Comparison of ENCODE assay signal across 20 cellular contexts in the genomic region with DNA sequence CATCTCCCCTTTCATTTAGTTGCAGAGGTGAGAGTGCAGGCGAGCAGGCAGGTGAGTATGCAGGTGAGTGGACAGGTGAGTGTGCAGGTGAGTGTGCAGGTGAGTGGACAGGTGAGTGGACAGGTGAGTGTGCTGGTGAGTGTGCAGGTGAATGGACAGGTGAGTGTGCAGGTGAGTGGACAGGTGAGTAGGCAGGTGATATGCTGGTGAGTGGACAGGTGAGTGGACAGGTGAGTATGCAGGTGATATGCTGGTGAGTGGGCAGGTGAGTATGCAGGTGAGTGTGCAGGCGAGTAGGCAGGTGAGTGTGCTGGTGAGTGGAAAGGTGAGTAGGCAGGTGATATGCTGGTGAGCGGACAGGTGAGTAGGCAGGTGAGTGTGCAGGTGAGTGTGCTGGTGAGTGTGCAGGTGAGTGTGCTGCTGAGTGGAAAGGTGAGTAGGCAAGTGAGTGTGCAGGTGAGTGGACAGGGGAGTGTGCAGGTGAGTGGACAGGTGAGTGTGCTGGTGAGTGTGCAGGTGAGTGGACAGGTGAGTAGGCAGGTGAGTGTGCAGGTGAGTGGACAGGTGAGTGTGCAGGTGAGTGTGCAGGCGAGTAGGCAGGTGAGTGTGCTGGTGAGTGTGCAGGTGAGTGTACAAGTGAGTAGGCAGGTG.
DNase-seq lines count a peak whose midpoint lies in the region; ATAC-seq, FAIRE-seq and TF ChIP-seq lines count a peak whose summit lies in the region.
"Had no signal": no experiment of that assay in that cellular context is flagged by ENCODE, and none has a peak within 500 bp of the region (broad histone marks: within the 10 kb centered on the region; RNA-seq: fewer than 3 reads in every experiment).

No MANE protein-coding gene starts in this region.

- H3K4me1 Mint-ChIP-seq in type B pancreatic cell (ENCODE audit: unreplicated experiment) = peaks cover 14% of the 10 kb centered on the region
- H3K4me1 Mint-ChIP-seq: activated CD4-positive, alpha-beta T cell treated with anti-CD3 and anti-CD28 coated beads, Interleukin-2, amount 10 ng/mL, durations not matched to agents 7 days and 5 days; activated CD8-positive, alpha-beta memory T cell treated with anti-CD3 and anti-CD28 coated beads, Interleukin-2, amount 10 ng/mL, durations not matched to agents 7 days and 5 days; CD4-positive, alpha-beta memory T cell had no signal

- H3K27me3 Mint-ChIP-seq in type B pancreatic cell = peaks cover 40% of the 10 kb centered on the region
- H3K27me3 Mint-ChIP-seq: activated CD8-positive, alpha-beta memory T cell treated with anti-CD3 and anti-CD28 coated beads, Interleukin-2, amount 10 ng/mL, durations not matched to agents 7 days and 5 days had no signal

- no peak for TF ChIP-seq POLR2A in HepG2 (IDR thresholded peaks at IDR 0.05; ENCODE audit: insufficient read depth in 1 of 2, low read depth in 2 of 2, low read length in 2 of 2)
- TF ChIP-seq POLR2A in right lobe of liver (IDR thresholded peaks at IDR 0.05) = no peak

- H3K4me3 Mint-ChIP-seq in type B pancreatic cell = no peak overlapping the region
- H3K4me3 Mint-ChIP-seq: activated CD4-positive, alpha-beta T cell treated with anti-CD3 and anti-CD28 coated beads, Interleukin-2, amount 10 ng/mL, durations not matched to agents 7 days and 5 days; activated CD8-positive, alpha-beta memory T cell treated with anti-CD3 and anti-CD28 coated beads, Interleukin-2, amount 10 ng/mL, durations not matched to agents 7 days and 5 days; CD4-positive, alpha-beta memory T cell; T-helper 1 cell treated with Interleukin-12 subunit alpha and Interleukin-12 subunit beta and Interleukin-4 antibody, amounts not matched to agents 30 μg/mL and 1 μg/mL, for 36 hours had no signal

- peak overlapping the region; percentile 29 for H3K27ac Mint-ChIP-seq in type B pancreatic cell
- H3K27ac Mint-ChIP-seq: activated CD4-positive, alpha-beta T cell treated with anti-CD3 and anti-CD28 coated beads, Interleukin-2, amount 10 ng/mL, durations not matched to agents 7 days and 5 days; activated CD8-positive, alpha-beta memory T cell treated with anti-CD3 and anti-CD28 coated beads, Interleukin-2, amount 10 ng/mL, durations not matched to agents 7 days and 5 days; CD4-positive, alpha-beta memory T cell; T-helper 1 cell treated with Interleukin-12 subunit alpha and Interleukin-12 subunit beta and Interleukin-4 antibody, amounts not matched to agents 30 μg/mL and 1 μg/mL, for 36 hours had no signal

- H3K4me2 ChIP-seq in HepG2 (ENCODE audit: low read depth, low read length) = no peak overlapping the region

- no peaks in the 10 kb centered on the region for H4K20me1 ChIP-seq in HepG2 (ENCODE audit: insufficient read depth, low read length)

- POLR2A ChIA-PET in HepG2 (lab: Yijun Ruan, JAX) = no interaction called here

- H3K27me3 ChIP-seq in HepG2 (ENCODE audit: control insufficient read depth in 1 of 2, insufficient read depth in 2 of 2, low read length in 2 of 2) = peaks cover 7 to 41% of the 10 kb centered on the region in 2 experiments; a peak in 3 of 5 replicates
- no peaks in the 10 kb centered on the region for H3K27me3 ChIP-seq in right lobe of liver
- no peaks in the 10 kb centered on the region for H3K27me3 ChIP-seq in pancreas

- H3K79me2 ChIP-seq in HepG2 (ENCODE audit: insufficient read depth, low read length) = no peaks in the 10 kb centered on the region

- no peak overlapping the region for H3K4me3 ChIP-seq in HepG2 (replicated peaks in 1 of 3; ENCODE audit: insufficient read depth in 1 of 3, low read depth in 2 of 3, low read length in 3 of 3)
- no peak overlapping the region for H3K4me3 ChIP-seq in right lobe of liver
- H3K4me3 ChIP-seq in pancreas = no peak overlapping the region
- H3K4me3 ChIP-seq: breast epithelium, heart left ventricle, suprapubic skin had no signal

- TF ChIP-seq EP300 in HepG2 (IDR thresholded peaks at IDR 0.05; ENCODE audit: low read depth in 2 of 2, low read length in 2 of 2) (no peak), HepG2 (CRISPR knock-in tag; IDR thresholded peaks at IDR 0.05; ENCODE audit: borderline replicate concordance) (no peak)

- TF ChIP-seq CTCF in HepG2 (CRISPR knock-in tag; IDR thresholded peaks at IDR 0.05) (no peak), right lobe of liver (IDR thresholded peaks at IDR 0.05) (no peak), VCaP (conservative IDR thresholded peaks at IDR 0.05) (no peak), type B pancreatic cell (conservative IDR thresholded peaks at IDR 0.05) (no peak), pancreas (IDR thresholded peaks at IDR 0.05) (no peak)

- no peak overlapping the region for H2AFZ ChIP-seq in HepG2 (ENCODE audit: low read length)

- H3K4me1 ChIP-seq in HepG2 (ENCODE audit: insufficient read depth, low read length) (no peaks in the 10 kb centered on the region), right lobe of liver (no peaks in the 10 kb centered on the region), pancreas (no peaks in the 10 kb centered on the region)
- H3K4me1 ChIP-seq: breast epithelium, heart left ventricle, suprapubic skin had no signal

- no peak for DNase-seq in HepG2 (ENCODE audit: low spot score)
- no peak for DNase-seq in right lobe of liver
- peak; percentile 37 for DNase-seq in mesenteric fat pad (ENCODE audit: low spot score)
- DNase-seq in type B pancreatic cell (ENCODE audit: extremely low spot score, unreplicated experiment) = no peak
- DNase-seq in OCI-M1 (lab: John Stamatoyannopoulos, UW) = no peak
- DNase-seq in stimulated activated CD4-positive, alpha-beta T cell treated with anti-CD3 and anti-CD28 coated beads, Interleukin-12 subunit alpha, Interleukin-12 subunit beta, amount 100 ng/mL, for 4 hours = no peak
- no peak for DNase-seq in pancreas
- DNase-seq: activated CD4-positive, alpha-beta T cell treated with anti-CD3 and anti-CD28 coated beads, Interleukin-2, amount 10 ng/mL, durations not matched to agents 7 days and 5 days; activated CD8-positive, alpha-beta memory T cell treated with anti-CD3 and anti-CD28 coated beads, Interleukin-2, amount 10 ng/mL, durations not matched to agents 7 days and 5 days; CD4-positive, alpha-beta memory T cell; cortex of kidney; GDM1; left colon; mesenchymal stem cell had no signal

- H3K36me3 Mint-ChIP-seq in type B pancreatic cell = no peaks in the 10 kb centered on the region
- H3K36me3 Mint-ChIP-seq: activated CD8-positive, alpha-beta memory T cell treated with anti-CD3 and anti-CD28 coated beads, Interleukin-2, amount 10 ng/mL, durations not matched to agents 7 days and 5 days; CD4-positive, alpha-beta memory T cell had no signal

- 12% methylated on average over 4 of the region's 4 CpGs for WGBS in HepG2 (ENCODE audit: low lambda C conversion rate)
- 63% methylated on average over 4 of the region's 4 CpGs for WGBS in right lobe of liver (ENCODE audit: insufficient coverage, low coverage, low lambda C conversion rate, missing lambda C conversion rate)
- WGBS in pancreas, 2 donors = 65 to 76% methylated on average over 4 of the region's 4 CpGs

- FAIRE-seq in HepG2 (lab: Jason Lieb, UNC) (no peak), pancreas (lab: Jason Lieb, UNC) (no peak)

- no peaks in the 10 kb centered on the region for H3K9me3 Mint-ChIP-seq in type B pancreatic cell
- H3K9me3 Mint-ChIP-seq: T-helper 1 cell treated with Interleukin-12 subunit alpha and Interleukin-12 subunit beta and Interleukin-4 antibody, amounts not matched to agents 30 μg/mL and 1 μg/mL, for 36 hours had no signal

- H3K36me3 ChIP-seq in HepG2 (replicated peaks in 1 of 2; ENCODE audit: control insufficient read depth in 1 of 2, insufficient read depth in 2 of 2, low read length in 2 of 2) (no peaks in the 10 kb centered on the region), right lobe of liver (no peaks in the 10 kb centered on the region), pancreas (no peaks in the 10 kb centered on the region)
- H3K36me3 ChIP-seq: breast epithelium, heart left ventricle, suprapubic skin had no signal

- no peaks in the 10 kb centered on the region for H3K9me3 ChIP-seq in HepG2 (ENCODE audit: low read length)
- H3K9me3 ChIP-seq in right lobe of liver = no peaks in the 10 kb centered on the region
- no peaks in the 10 kb centered on the region for H3K9me3 ChIP-seq in pancreas
- H3K9me3 ChIP-seq: breast epithelium, heart left ventricle, suprapubic skin had no signal

- CTCF ChIA-PET in HepG2 (lab: Yijun Ruan, JAX; ENCODE audit: low intra/inter-chr PET ratio, low total read pairs) = no interaction called here

- no TSS peak for BruUV-seq in HepG2 (replicated peaks; lab: Mats Ljungman, UMichigan)

- no peak overlapping the region for H3K27ac ChIP-seq in HepG2 (ENCODE audit: extremely low read length, insufficient read depth, low read length)
- H3K27ac ChIP-seq in right lobe of liver = no peak overlapping the region
- H3K27ac ChIP-seq in VCaP = peak overlapping the region; percentile 67; the same call in 1 of the 2 replicates
- H3K27ac ChIP-seq in pancreas = no peak overlapping the region
- H3K27ac ChIP-seq: breast epithelium, heart left ventricle, suprapubic skin had no signal

- TF ChIP-seq RAD21 in HepG2 (CRISPR knock-in tag; IDR thresholded peaks at IDR 0.05) = no peak

- in situ Hi-C loops in HepG2 (cut with HindIII; ENCODE audit: extremely low pct_ligation_motif_present, low pct_unique_long_range_greater_than_20kb) = no loop called here

- ATAC-seq in HepG2 = no peak
- ATAC-seq in right lobe of liver = no peak
- ATAC-seq in pancreas = no peak
- ATAC-seq: activated CD8-positive, alpha-beta memory T cell treated with anti-CD3 and anti-CD28 coated beads, Interleukin-2, amount 10 ng/mL, durations not matched to agents 7 days and 5 days; heart left ventricle; left colon; Panc1 had no signal

- intact Hi-C loops in HepG2 (cut with micrococcal nuclease; ENCODE audit: unreplicated experiment) = no loop called here
- intact Hi-C loops in right lobe of liver (cut with DNase I) = no loop called here
- intact Hi-C loops in pancreas (cut with DNase I) = no loop called here

- no peak overlapping the region for H3K9ac ChIP-seq in HepG2 (ENCODE audit: insufficient read depth, low read depth, low read length)

TF ChIP-seq in HepG2, 621 proteins besides CTCF, POLR2A, EP300 and RAD21:
- TF ChIP-seq ZNF468 (CRISPR knock-in tag; IDR thresholded peaks at IDR 0.05) (no peak), ZEB1 (IDR thresholded peaks at IDR 0.05; ENCODE audit: insufficient replicate concordance, low read depth) (peak; percentile 34)
